29 cellular contexts compared by ENCODE assay signal in genomic region chr7:12777257-12777656, GRCh38.
"Had no signal": no experiment of that assay in that cellular context is flagged by ENCODE, and none has a peak within 500 bp of the region (broad histone marks: within the 10 kb centered on the region; RNA-seq: fewer than 3 reads in every experiment).

No MANE protein-coding gene starts in this region.

- H3K27ac ChIP-seq: body of pancreas, epithelial cell of prostate, gastrocnemius medialis, heart left ventricle, hepatocyte, WERI-Rb-1 had no signal

- H3K9me3 Mint-ChIP-seq: activated CD8-positive, alpha-beta T cell treated with anti-CD3 and anti-CD28 coated beads for 36 hours; activated T-helper 17 cell treated with anti-CD3 and anti-CD28 coated beads, Interleukin-2, amount 50 U/mL, for 72 hours; T-helper 2 cell treated with Interferon-gamma antibody and Interleukin-4, amounts not matched to agents 5 μg/mL and 100 μg/mL, for 36 hours had no signal

- H3K27me3 ChIP-seq: body of pancreas, gastrocnemius medialis, heart left ventricle, hepatocyte had no signal

- H3K4me3 Mint-ChIP-seq: activated B cell treated with CpG ODN at 0.5 μM for 24 hours; activated CD8-positive, alpha-beta T cell treated with anti-CD3 and anti-CD28 coated beads for 36 hours; activated naive CD8-positive, alpha-beta T cell; activated T-cell treated with anti-CD3 and anti-CD28 coated beads, Interleukin-2, amount 50 U/mL, for 4 hours; activated T-helper 17 cell treated with anti-CD3 and anti-CD28 coated beads, Interleukin-2, amount 50 U/mL, for 72 hours; T-helper 17 cell; T-helper 2 cell treated with Interferon-gamma antibody and Interleukin-4, amounts not matched to agents 5 μg/mL and 100 μg/mL, for 36 hours had no signal

- DNase-seq: activated B cell treated with CpG ODN at 0.5 μM for 24 hours; activated CD4-positive, alpha-beta T cell treated with anti-CD3 and anti-CD28 coated beads for 48 hours; activated CD4-positive, alpha-beta T cell treated with anti-CD3 and anti-CD28 coated beads, Interleukin-2, amount 50 U/mL, for 1 hour; activated CD4-positive, alpha-beta T cell treated with anti-CD3 and anti-CD28 coated beads, Interleukin-2, amount 50 U/mL, for 48 hours; activated CD8-positive, alpha-beta memory T cell treated with anti-CD3 and anti-CD28 coated beads for 24 hours; activated CD8-positive, alpha-beta T cell treated with anti-CD3 and anti-CD28 coated beads for 36 hours; activated effector memory CD4-positive, alpha-beta T cell treated with Interleukin-2 at 50 U/mL for 16 hours; activated gamma-delta T cell treated with Interleukin-2 at 50 U/mL for 16 hours; activated naive CD4-positive, alpha-beta T cell treated with anti-CD3 and anti-CD28 coated beads, Interleukin-2, amount 50 U/mL, for 16 hours; activated naive CD4-positive, alpha-beta T cell treated with Interleukin-2 at 50 U/mL for 16 hours; activated T-cell treated with anti-CD3 and anti-CD28 coated beads, Interleukin-2, amount 50 U/mL, for 4 hours; amygdala; aorta; body of pancreas; caudate nucleus; effector CD8-positive, alpha-beta T cell; gastrocnemius medialis; glutamatergic neuron; heart left ventricle; T-helper 17 cell; T1000; WERI-Rb-1 had no signal

- H3K4me3 ChIP-seq: body of pancreas, gastrocnemius medialis, heart left ventricle, hepatocyte had no signal

- H3K9me3 ChIP-seq: body of pancreas, gastrocnemius medialis had no signal

- H3K36me3 ChIP-seq: gastrocnemius medialis, heart left ventricle, WERI-Rb-1 had no signal

- H3K27ac Mint-ChIP-seq: activated B cell treated with CpG ODN at 0.5 μM for 24 hours; activated CD8-positive, alpha-beta T cell treated with anti-CD3 and anti-CD28 coated beads for 36 hours; activated naive CD8-positive, alpha-beta T cell; activated T-helper 17 cell treated with anti-CD3 and anti-CD28 coated beads, Interleukin-2, amount 50 U/mL, for 72 hours; T-helper 17 cell; T-helper 2 cell treated with Interferon-gamma antibody and Interleukin-4, amounts not matched to agents 5 μg/mL and 100 μg/mL, for 36 hours had no signal

- H3K79me2 ChIP-seq: hepatocyte had no signal

- H2AFZ ChIP-seq: hepatocyte had no signal

- ATAC-seq: activated CD4-positive, CD25-positive, alpha-beta regulatory T cell treated with anti-CD3 and anti-CD28 coated beads, Interleukin-2, amount 50 U/mL, for 24 hours; activated CD8-positive, alpha-beta T cell treated with anti-CD3 and anti-CD28 coated beads for 36 hours; activated T-cell treated with anti-CD3 and anti-CD28 coated beads, Interleukin-2, amount 50 U/mL, for 4 hours; activated T-helper 17 cell treated with anti-CD3 and anti-CD28 coated beads, Interleukin-2, amount 50 U/mL, for 72 hours; body of pancreas; esophagus mucosa; gastrocnemius medialis; heart left ventricle; T-helper 17 cell had no signal

- H3K4me2 ChIP-seq: hepatocyte had no signal

- H3K4me1 ChIP-seq: gastrocnemius medialis, heart left ventricle had no signal

- H3K4me1 Mint-ChIP-seq: activated B cell treated with CpG ODN at 0.5 μM for 24 hours, T-helper 17 cell had no signal

- H3K36me3 Mint-ChIP-seq: activated naive CD8-positive, alpha-beta T cell had no signal
